In the genomic region with DNA sequence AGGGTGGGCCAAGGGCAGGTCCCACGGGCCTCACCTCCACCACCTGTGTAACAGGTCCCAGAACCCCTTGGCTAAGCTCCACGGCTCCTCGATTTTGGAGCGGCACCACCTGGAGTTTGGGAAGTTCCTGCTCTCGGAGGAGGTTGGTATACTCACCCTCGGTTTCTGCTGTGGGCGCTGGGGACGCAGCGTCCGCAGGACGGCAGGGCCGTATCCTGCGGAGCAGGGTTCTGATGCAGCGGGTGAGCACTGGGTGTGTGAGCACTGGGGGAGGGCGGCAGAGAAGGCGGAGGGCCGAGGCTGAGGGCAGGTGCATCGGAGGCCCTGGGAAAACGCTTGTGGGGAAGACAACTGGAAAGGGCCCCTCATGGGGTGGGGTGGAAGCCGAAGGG, we compare ENCODE assay signal across 10 cellular contexts. TPM values are rescaled to one million over a fixed set of nuclear protein-coding genes. Genes with fewer than 3 reads are reported as not detected.
DNase-seq lines count a peak whose midpoint lies in the region; ATAC-seq, FAIRE-seq and TF ChIP-seq lines count a peak whose summit lies in the region.
"Had no signal": no experiment of that assay in that cellular context is flagged by ENCODE, and none has a peak within 500 bp of the region (broad histone marks: within the 10 kb centered on the region; RNA-seq: fewer than 3 reads in every experiment).

No MANE protein-coding gene starts in this region.

- H3K4me1 ChIP-seq in DND-41 (ENCODE audit: insufficient read depth, low read length) (peaks cover 36% of the 10 kb centered on the region), Panc1 (ENCODE audit: control insufficient read depth, insufficient read depth, low read length) (peaks cover 3% of the 10 kb centered on the region; the same call in 1 of the 2 replicates), heart right ventricle (peaks cover 0 to 19% (median 8%) of the 10 kb centered on the region in 9 donors), prostate gland (replicated peaks) (no peaks in the 10 kb centered on the region)

- in situ Hi-C loops in Panc1 (cut with HindIII; ENCODE audit: low pct_unique_long_range_greater_than_20kb, low sequenced_read_pairs): no loop called here

- H3K27ac ChIP-seq in DND-41 (ENCODE audit: low read length) (peak overlapping the region; percentile 93), Panc1 (ENCODE audit: low read length) (peak overlapping the region; percentile 61), heart right ventricle (peak overlapping the region in 2 of 10 donors; percentile 67 to 83), prostate gland (peak overlapping the region in 1 of 2 donors; percentile 39)

- ATAC-seq in DND-41 (ENCODE audit: insufficient read depth, low read depth): peak; percentile 18
- ATAC-seq in Panc1: peak; percentile 30
- peak in 2 of 8 donors; percentile 3 to 4 for ATAC-seq in heart right ventricle
- ATAC-seq in GM18870 (IDR thresholded peaks at IDR 0.05; ENCODE audit: unreplicated experiment): no peak
- ATAC-seq in HG03097 (IDR thresholded peaks at IDR 0.05; ENCODE audit: low FRiP score, unreplicated experiment): no peak

- H3K9me3 ChIP-seq in DND-41 (ENCODE audit: insufficient read depth, low read length, severe bottlenecking): no peaks in the 10 kb centered on the region
- H3K9me3 ChIP-seq in Panc1 (ENCODE audit: control insufficient read depth, insufficient read depth, low read depth, low read length): no peaks in the 10 kb centered on the region
- H3K9me3 ChIP-seq in heart right ventricle: no peaks in the 10 kb centered on the region
- no peaks in the 10 kb centered on the region for H3K9me3 ChIP-seq in prostate gland

- intact Hi-C loops in Panc1 (cut with micrococcal nuclease; ENCODE audit: unreplicated experiment): no loop called here
- intact Hi-C loops in heart right ventricle (cut with DNase I): no loop called here
- intact Hi-C loops in prostate gland (cut with DNase I): no loop called here

- peaks cover 32% of the 10 kb centered on the region for H3K79me2 ChIP-seq in DND-41 (ENCODE audit: insufficient read depth, low read length)

- no peak for TF ChIP-seq POLR2A in prostate gland (IDR thresholded peaks at IDR 0.05)

- POLR2A ChIA-PET in Panc1 (lab: Charles Lee): no interaction called here

- no TSS peak for BruUV-seq in Panc1 (replicated peaks; lab: Mats Ljungman, UMichigan)

- FAIRE-seq in HTR-8/SVneo (lab: Jason Lieb, UNC): no peak
- FAIRE-seq: GM18507 had no signal

- H3K27me3 ChIP-seq in DND-41 (ENCODE audit: insufficient read depth, low read length, poor library complexity) (no peaks in the 10 kb centered on the region), Panc1 (ENCODE audit: control insufficient read depth, insufficient read depth, low read length) (no peaks in the 10 kb centered on the region), heart right ventricle (peaks cover 0 to 17% (median 2%) of the 10 kb centered on the region in 7 donors), prostate gland (replicated peaks; ENCODE audit: insufficient read depth) (no peaks in the 10 kb centered on the region)

- peak overlapping the region; percentile 85 to 92 for H3K4me3 ChIP-seq in DND-41 (ENCODE audit: low read depth in 1 of 2, low read length in 2 of 2)
- H3K4me3 ChIP-seq in Panc1 (ENCODE audit: low read depth in 2 of 2, low read length in 2 of 2): peak overlapping the region; percentile 52 to 61
- peak overlapping the region; percentile 49 to 79 (median 70) for H3K4me3 ChIP-seq in heart right ventricle
- peak overlapping the region; percentile 47 to 59 for H3K4me3 ChIP-seq in prostate gland

- H2AFZ ChIP-seq in DND-41 (ENCODE audit: low read depth, low read length): peak overlapping the region; percentile 84

- TF ChIP-seq CTCF in DND-41 (IDR thresholded peaks at IDR 0.05; ENCODE audit: borderline replicate concordance, extremely low read depth, low read length, poor library complexity, severe bottlenecking) (no peak), Panc1 (IDR thresholded peaks at IDR 0.05) (no peak), heart right ventricle (IDR thresholded peaks at IDR 0.05) (no peak), prostate gland (IDR thresholded peaks at IDR 0.05) (no peak)

- H3K36me3 ChIP-seq in DND-41 (ENCODE audit: insufficient read depth, low read length): peaks cover 27% of the 10 kb centered on the region
- H3K36me3 ChIP-seq in Panc1 (ENCODE audit: control insufficient read depth, insufficient read depth, low read length): no peaks in the 10 kb centered on the region
- no peaks in the 10 kb centered on the region for H3K36me3 ChIP-seq in heart right ventricle
- H3K36me3 ChIP-seq in prostate gland: no peaks in the 10 kb centered on the region

- H3K4me2 ChIP-seq in DND-41 (ENCODE audit: insufficient read depth, low read length): peak overlapping the region; percentile 98

- peak overlapping the region; percentile 100 for H3K9ac ChIP-seq in DND-41 (ENCODE audit: low read depth, low read length)

- 44 to 54% methylated on average over 20 of the region's 20 CpGs for WGBS in heart right ventricle, 2 donors
- 32% methylated on average over 20 of the region's 20 CpGs for WGBS in prostate gland

- H4K20me1 ChIP-seq in DND-41 (ENCODE audit: insufficient read depth, low read length): peaks cover 9% of the 10 kb centered on the region

- DNase-seq in DND-41: no peak
- DNase-seq in Panc1 (ENCODE audit: low read depth, low spot score): no peak
- no peak for DNase-seq in heart right ventricle
- DNase-seq in prostate gland (ENCODE audit: low spot score): no peak
- no peak for DNase-seq in HTR-8/SVneo (ENCODE audit: insufficient read length, low spot score)
- DNase-seq in NCI-H748 treated with DMSO at 0.1 percent for 48 hours (lab: John Stamatoyannopoulos, UW): no peak

- CTCF ChIA-PET in Panc1 (lab: Charles Lee): no interaction called here

RNA-seq across cellular contexts. Expression of a gene that starts 11.0 kb away (rescaled TPM):
- total RNA-seq in Panc1 (2021; ENCODE audit: unreplicated experiment) (257 TPM), heart right ventricle (1,000 to 10,000 TPM in 5 of 10 donors, 100 to 1,000 TPM in 5; 651 to 1,196 (median 982) TPM), prostate gland (100 to 1,000 TPM; 148 to 313 TPM)
- 535 TPM for polyA plus RNA-seq in Panc1 (2012; ENCODE audit: insufficient read length)
- polyA plus RNA-seq in heart right ventricle: 1,000 to 10,000 TPM in 1 of 2 donors, 100 to 1,000 TPM in 1; 999 to 4,239 TPM

RNA-seq across cellular contexts. Expression of a gene that starts 11.3 kb away (rescaled TPM):
- 12.0 TPM for total RNA-seq in Panc1 (2021; ENCODE audit: unreplicated experiment)
- 14.5 TPM for polyA plus RNA-seq in Panc1 (2012; ENCODE audit: insufficient read length)
- total RNA-seq in heart right ventricle: 1 to 10 TPM; 4.0 to 7.5 (median 6.1) TPM
- 1 to 10 TPM; 3.3 to 8.1 TPM for polyA plus RNA-seq in heart right ventricle
- total RNA-seq in prostate gland: 10 to 100 TPM; 14.6 to 25.7 TPM

RNA-seq across cellular contexts. Expression of a gene that starts 25.9 kb away (rescaled TPM):
- total RNA-seq in Panc1 (2021; ENCODE audit: unreplicated experiment) (0.62 TPM), heart right ventricle (10 to 100 TPM in 9 of 10 donors, 1 to 10 TPM in 1; 9.8 to 16.9 (median 12.3) TPM), prostate gland (10 to 100 TPM in 1 of 2 donors, 1 to 10 TPM in 1; 2.6 to 11.0 TPM)
- 0.59 TPM for polyA plus RNA-seq in Panc1 (2012; ENCODE audit: insufficient read length)
- 10 to 100 TPM in 1 of 2 donors, 1 to 10 TPM in 1; 8.8 to 28.5 TPM for polyA plus RNA-seq in heart right ventricle

RNA-seq across cellular contexts. Expression of a gene that starts 37.7 kb away (rescaled TPM):
- total RNA-seq in Panc1 (2021; ENCODE audit: unreplicated experiment) (6.5 TPM), heart right ventricle (1 to 10 TPM; 1.8 to 6.2 (median 4.4) TPM), prostate gland (1 to 10 TPM; 8.0 to 9.3 TPM)
- polyA plus RNA-seq in Panc1 (2012; ENCODE audit: insufficient read length): 16.7 TPM
- 1 to 10 TPM in 1 of 2 donors, under 1 TPM in 1; 0.73 to 2.0 TPM for polyA plus RNA-seq in heart right ventricle
- polyA plus RNA-seq: fibroblast of lung had no signal

RNA-seq across cellular contexts. Expression of a gene that starts 42.6 kb away (rescaled TPM):
- 44.6 TPM for total RNA-seq in Panc1 (2021; ENCODE audit: unreplicated experiment)
- 65.6 TPM for polyA plus RNA-seq in Panc1 (2012; ENCODE audit: insufficient read length)
- total RNA-seq in heart right ventricle: 10 to 100 TPM; 17.5 to 26.1 (median 20.9) TPM
- polyA plus RNA-seq in heart right ventricle: 10 to 100 TPM; 21.7 to 50.8 TPM
- total RNA-seq in prostate gland: 100 to 1,000 TPM in 1 of 2 donors, 10 to 100 TPM in 1; 59.0 to 135 TPM

Comparison
In these comparisons a context has a peak if more than half of its experiments do, and no peak if none do; other contexts are left out.
1. ATAC-seq: peak in DND-41 (single experiment) and Panc1 (single experiment); none in GM18870 (single experiment) and HG03097 (single experiment).
2. Peak in every context shown above with its lines, with median percentiles within 50 percentile points of each other: H3K4me3 ChIP-seq.